Comparison of ENCODE assay signal across 11 cellular contexts in genomic region chr17:81651692-81652091, GRCh38. TPM values are rescaled to one million over a fixed set of nuclear protein-coding genes. Genes with fewer than 3 reads are reported as not detected.
DNase-seq lines count a peak whose midpoint lies in the region; ATAC-seq and TF ChIP-seq lines count a peak whose summit lies in the region.
"Had no signal": no experiment of that assay in that cellular context is flagged by ENCODE, and none has a peak within 500 bp of the region (broad histone marks: within the 10 kb centered on the region; RNA-seq: fewer than 3 reads in every experiment).

No MANE protein-coding gene starts in this region.

- peak; percentile 90 for DNase-seq in AG20443 (ENCODE audit: low spot score)
- DNase-seq in HFF-Myc (ENCODE audit: extremely low read depth, low read depth) = peak; percentile 49
- no peak for DNase-seq in activated T-helper 2 cell treated with anti-CD3 and anti-CD28 coated beads, Interferon-gamma antibody, Interleukin-2, Interleukin-4, amounts not matched to agents 10 μg/mL and 5 μg/mL and 100 μg/mL, durations not matched to agents 14 hours and 24 hours and 36 hours (ENCODE audit: low spot score)
- DNase-seq in kidney glomerular epithelial cell (lab: John Stamatoyannopoulos, UW) = peak; percentile 35
- no peak for DNase-seq in NCI-H1092 treated with DMSO at 0.1 percent for 48 hours (lab: John Stamatoyannopoulos, UW)
- no peak for DNase-seq in activated CD8-positive, alpha-beta memory T cell treated with anti-CD3 and anti-CD28 coated beads, Interleukin-2, amount 50 U/mL, for 48 hours
- DNase-seq in NK-92 (lab: John Stamatoyannopoulos, UW; ENCODE audit: unreplicated experiment) = no peak
- DNase-seq: activated gamma-delta T cell; stimulated activated naive CD4-positive, alpha-beta T cell treated with Interleukin-2 at 50 U/mL for 16 hours had no signal

- peak overlapping the region; percentile 1 for H3K27ac Mint-ChIP-seq in activated T-helper 2 cell treated with anti-CD3 and anti-CD28 coated beads, Interferon-gamma antibody, Interleukin-2, Interleukin-4, amounts not matched to agents 10 μg/mL and 5 μg/mL and 100 μg/mL, durations not matched to agents 14 hours and 24 hours and 36 hours

- H3K27me3 Mint-ChIP-seq in activated T-helper 2 cell treated with anti-CD3 and anti-CD28 coated beads, Interferon-gamma antibody, Interleukin-2, Interleukin-4, amounts not matched to agents 10 μg/mL and 5 μg/mL and 100 μg/mL, durations not matched to agents 14 hours and 24 hours and 36 hours (ENCODE audit: low read depth) = peaks cover 10% of the 10 kb centered on the region

- no peak for ATAC-seq in HG03521 (IDR thresholded peaks at IDR 0.05; ENCODE audit: unreplicated experiment)
- ATAC-seq: Right ventricle myocardium inferior had no signal

- no peak overlapping the region for H3K4me3 Mint-ChIP-seq in activated T-helper 2 cell treated with anti-CD3 and anti-CD28 coated beads, Interferon-gamma antibody, Interleukin-2, Interleukin-4, amounts not matched to agents 10 μg/mL and 5 μg/mL and 100 μg/mL, durations not matched to agents 14 hours and 24 hours and 36 hours (ENCODE audit: low read depth)

- peaks cover 5% of the 10 kb centered on the region for H3K4me1 Mint-ChIP-seq in activated T-helper 2 cell treated with anti-CD3 and anti-CD28 coated beads, Interferon-gamma antibody, Interleukin-2, Interleukin-4, amounts not matched to agents 10 μg/mL and 5 μg/mL and 100 μg/mL, durations not matched to agents 14 hours and 24 hours and 36 hours (ENCODE audit: low read depth)

- H3K36me3 Mint-ChIP-seq in activated T-helper 2 cell treated with anti-CD3 and anti-CD28 coated beads, Interferon-gamma antibody, Interleukin-2, Interleukin-4, amounts not matched to agents 10 μg/mL and 5 μg/mL and 100 μg/mL, durations not matched to agents 14 hours and 24 hours and 36 hours (ENCODE audit: low read depth) = no peaks in the 10 kb centered on the region

- H3K9me3 Mint-ChIP-seq in activated T-helper 2 cell treated with anti-CD3 and anti-CD28 coated beads, Interferon-gamma antibody, Interleukin-2, Interleukin-4, amounts not matched to agents 10 μg/mL and 5 μg/mL and 100 μg/mL, durations not matched to agents 14 hours and 24 hours and 36 hours = no peaks in the 10 kb centered on the region

- no peak for TF ChIP-seq CTCF in HFF-Myc (IDR thresholded peaks at IDR 0.05; ENCODE audit: low read depth, low read length, missing control alignments)

- H3K4me3 ChIP-seq in HFF-Myc (replicated peaks; ENCODE audit: low read depth, low read length) = no peak overlapping the region

- intact Hi-C loops in activated T-helper 2 cell treated with anti-CD3 and anti-CD28 coated beads, Interferon-gamma antibody, Interleukin-2, Interleukin-4, amounts not matched to agents 10 μg/mL and 5 μg/mL and 100 μg/mL, durations not matched to agents 14 hours and 24 hours and 36 hours (cut with micrococcal nuclease) = no loop called here

RNA-seq across cellular contexts. Expression of gene PDE6G, which starts 4.7 kb away (rescaled TPM):
- total RNA-seq in activated T-helper 2 cell treated with anti-CD3 and anti-CD28 coated beads, Interferon-gamma antibody, Interleukin-2, Interleukin-4, amounts not matched to agents 10 μg/mL and 5 μg/mL and 100 μg/mL, durations not matched to agents 14 hours and 24 hours and 36 hours = 11.1 and 15.4 TPM in 2 replicates
- total RNA-seq: Right ventricle myocardium inferior had no signal

RNA-seq across cellular contexts. Expression of gene TSPAN10, which starts 14.7 kb away (rescaled TPM):
- total RNA-seq in activated T-helper 2 cell treated with anti-CD3 and anti-CD28 coated beads, Interferon-gamma antibody, Interleukin-2, Interleukin-4, amounts not matched to agents 10 μg/mL and 5 μg/mL and 100 μg/mL, durations not matched to agents 14 hours and 24 hours and 36 hours = 0.30 and 0.44 TPM in 2 replicates

RNA-seq across cellular contexts. Expression of gene OXLD1, which starts 14.7 kb away (rescaled TPM):
- total RNA-seq in activated T-helper 2 cell treated with anti-CD3 and anti-CD28 coated beads, Interferon-gamma antibody, Interleukin-2, Interleukin-4, amounts not matched to agents 10 μg/mL and 5 μg/mL and 100 μg/mL, durations not matched to agents 14 hours and 24 hours and 36 hours = 51.3 and 52.7 TPM in 2 replicates

RNA-seq across cellular contexts. Expression of gene NPLOC4, which starts 14.8 kb away (rescaled TPM):
- total RNA-seq in activated T-helper 2 cell treated with anti-CD3 and anti-CD28 coated beads, Interferon-gamma antibody, Interleukin-2, Interleukin-4, amounts not matched to agents 10 μg/mL and 5 μg/mL and 100 μg/mL, durations not matched to agents 14 hours and 24 hours and 36 hours = 128 and 138 TPM in 2 replicates

RNA-seq across cellular contexts. Expression of gene CCDC137, which starts 14.8 kb away (rescaled TPM):
- 50.8 and 51.7 TPM in 2 replicates for total RNA-seq in activated T-helper 2 cell treated with anti-CD3 and anti-CD28 coated beads, Interferon-gamma antibody, Interleukin-2, Interleukin-4, amounts not matched to agents 10 μg/mL and 5 μg/mL and 100 μg/mL, durations not matched to agents 14 hours and 24 hours and 36 hours

Comparison
In these comparisons a context has a peak if more than half of its experiments do, and no peak if none do; other contexts are left out.
1. DNase-seq: peak in AG20443 (single experiment), HFF-Myc (single experiment) and kidney glomerular epithelial cell (single experiment); none in activated T-helper 2 cell treated with anti-CD3 and anti-CD28 coated beads, Interferon-gamma antibody, Interleukin-2, Interleukin-4, amounts not matched to agents 10 μg/mL and 5 μg/mL and 100 μg/mL, durations not matched to agents 14 hours and 24 hours and 36 hours (single experiment), NCI-H1092 treated with DMSO at 0.1 percent for 48 hours (single experiment), activated CD8-positive, alpha-beta memory T cell treated with anti-CD3 and anti-CD28 coated beads, Interleukin-2, amount 50 U/mL, for 48 hours (single experiment) and NK-92 (single experiment).